16 cellular contexts compared by ENCODE assay signal in the genomic region with DNA sequence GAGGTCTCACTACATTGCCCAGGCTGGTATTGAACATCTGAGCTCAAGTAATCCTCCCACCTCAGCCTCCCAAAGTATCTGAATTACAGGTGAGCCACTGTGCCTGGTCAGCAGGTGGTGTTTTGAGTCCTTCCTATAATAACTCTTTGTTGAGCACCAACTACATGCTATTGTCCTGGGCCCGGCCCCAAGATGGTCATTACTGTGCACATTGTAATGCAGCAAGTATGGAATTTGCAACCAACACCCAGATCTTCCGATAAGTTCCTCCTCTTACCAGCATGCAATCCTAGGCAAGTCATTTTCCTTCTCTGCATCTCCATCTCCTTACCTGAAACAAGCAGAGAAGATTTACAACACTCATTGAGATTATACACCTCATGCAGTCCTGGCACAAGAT.
A peak's percentile ranks its signal among the peaks of the same experiment; 100 is the strongest.
DNase-seq lines count a peak whose midpoint lies in the region; FAIRE-seq and TF ChIP-seq lines count a peak whose summit lies in the region.
"Had no signal": no experiment of that assay in that cellular context is flagged by ENCODE, and none has a peak within 500 bp of the region (broad histone marks: within the 10 kb centered on the region; RNA-seq: fewer than 3 reads in every experiment).

No MANE protein-coding gene starts in this region.

- H3K36me3 ChIP-seq in mammary epithelial cell (ENCODE audit: insufficient read depth, low read length) (no peaks in the 10 kb centered on the region), breast epithelium (no peaks in the 10 kb centered on the region), small intestine (ENCODE audit: control insufficient read depth in 2 of 2, insufficient read depth in 2 of 2, low read length in 2 of 2) (no peaks in the 10 kb centered on the region)

- no peaks in the 10 kb centered on the region for H3K9me3 ChIP-seq in mammary epithelial cell (replicated peaks; ENCODE audit: insufficient read depth, low read length)
- H3K9me3 ChIP-seq in breast epithelium: no peaks in the 10 kb centered on the region
- no peaks in the 10 kb centered on the region for H3K9me3 ChIP-seq in small intestine (ENCODE audit: control insufficient read depth, low read depth)

- H3K4me3 ChIP-seq in mammary epithelial cell (replicated peaks in 1 of 3; ENCODE audit: insufficient read depth in 1 of 3, low read depth in 2 of 3, low read length in 3 of 3) (no peak overlapping the region), breast epithelium (no peak overlapping the region), cardiac fibroblast (replicated peaks in 1 of 2; ENCODE audit: low read depth in 2 of 2, low read length in 2 of 2) (no peak overlapping the region), small intestine (ENCODE audit: low read depth in 1 of 2, low read length in 2 of 2) (no peak overlapping the region)

- H3K9ac ChIP-seq in mammary epithelial cell (ENCODE audit: insufficient read depth, low read length): no peak overlapping the region

- H3K79me2 ChIP-seq in mammary epithelial cell (ENCODE audit: insufficient read depth, low read length): no peaks in the 10 kb centered on the region

- FAIRE-seq in small intestine (lab: Jason Lieb, UNC): no peak

- H3K4me1 ChIP-seq in mammary epithelial cell (ENCODE audit: insufficient read depth, low read length) (peaks cover 15% of the 10 kb centered on the region), breast epithelium (no peaks in the 10 kb centered on the region), small intestine (ENCODE audit: control insufficient read depth in 2 of 2, insufficient read depth in 1 of 2, low read depth in 1 of 2, low read length in 1 of 2) (no peaks in the 10 kb centered on the region)

- no peak overlapping the region for H3K4me2 ChIP-seq in mammary epithelial cell (ENCODE audit: insufficient read depth, low read depth, low read length)

- intact Hi-C loops in mammary epithelial cell (cut with micrococcal nuclease) (loop anchor here (1.0 to 5.0 kb wide), 3 partner anchors 57 to 513 kb away; a partner anchor contains a TSS), breast epithelium (cut with DNase I; ENCODE audit: low total_unique reads) (no loop called here)

- H3K27me3 ChIP-seq in mammary epithelial cell (ENCODE audit: insufficient read depth, low read length): no peaks in the 10 kb centered on the region
- H3K27me3 ChIP-seq in breast epithelium: no peaks in the 10 kb centered on the region
- no peaks in the 10 kb centered on the region for H3K27me3 ChIP-seq in small intestine (ENCODE audit: control insufficient read depth in 2 of 2, insufficient read depth in 2 of 2, low read length in 2 of 2)

- H2AFZ ChIP-seq in mammary epithelial cell (ENCODE audit: low read depth, low read length): no peak overlapping the region

- H3K27ac ChIP-seq in mammary epithelial cell (ENCODE audit: insufficient read depth, low read depth, low read length) (no peak overlapping the region), breast epithelium (no peak overlapping the region), small intestine (ENCODE audit: low read depth in 1 of 2, low read length in 1 of 2) (no peak overlapping the region)
- H3K27ac ChIP-seq: 22Rv1 had no signal

- H4K20me1 ChIP-seq in mammary epithelial cell (ENCODE audit: insufficient read depth, low read length): no peaks in the 10 kb centered on the region

- in situ Hi-C loops in mammary epithelial cell (cut with MboI; ENCODE audit: low sequenced_read_pairs in 2 of 2): no loop called here

- no TSS peak for BruUV-seq in mammary epithelial cell (replicated peaks; lab: Mats Ljungman, UMichigan)

- CTCF ChIA-PET in mammary epithelial cell (lab: Charles Lee; ENCODE audit: low non-redundant PET): interaction anchor here (0.6 kb wide), 1 partner anchor 16 kb away, joined by 20 read pairs; no protein-coding TSS in a partner anchor

- peak; percentile 84 for DNase-seq in mammary epithelial cell
- no peak for DNase-seq in breast epithelium (ENCODE audit: low spot score in 2 of 2)
- DNase-seq in cardiac fibroblast (ENCODE audit: low read depth in 2 of 2): peak; percentile 6 to 26
- DNase-seq in islet precursor cell: peak; percentile 51
- peak; percentile 33 for DNase-seq in small intestine
- no peak for DNase-seq in SIG-M5 treated with dmso at 0.1 percent for 504 hours (lab: John Stamatoyannopoulos, UW; ENCODE audit: unreplicated experiment)
- DNase-seq in OCI-M1 (lab: John Stamatoyannopoulos, UW): no peak
- DNase-seq in NCI-H2081 treated with DMSO at 0.1 percent for 48 hours (lab: John Stamatoyannopoulos, UW): no peak
- DNase-seq: C1 segment of cervical spinal cord, H7, Karpas-422, MM.1S, NCI-H1105 treated with DMSO at 0.1 percent for 48 hours, NCI-H1694 treated with DMSO at 0.1 percent for 48 hours, NCI-H69 had no signal

- no peak for TF ChIP-seq POLR2A in breast epithelium (IDR thresholded peaks at IDR 0.05)

- 76% methylated on average over 2 of the region's 2 CpGs for WGBS in mammary epithelial cell (ENCODE audit: low coverage, missing lambda C conversion rate)
- WGBS in small intestine, 3 donors: 50 to 77% (median 59%) methylated on average over 2 of the region's 2 CpGs

- dilution Hi-C loops in mammary epithelial cell (cut with HindIII; ENCODE audit: low sequenced_read_pairs): no loop called here

- TF ChIP-seq CTCF in mammary epithelial cell (conservative IDR thresholded peaks at IDR 0.05 in 1 of 2, IDR thresholded peaks at IDR 0.05 in 1 of 2; ENCODE audit: extremely low read depth in 1 of 2, insufficient read depth in 1 of 2, low read depth in 1 of 2, low read length in 2 of 2): peak in 1 of 2 donors; percentile 30
- no peak for TF ChIP-seq CTCF in breast epithelium (IDR thresholded peaks at IDR 0.05)
- no peak for TF ChIP-seq CTCF in cardiac fibroblast (IDR thresholded peaks at IDR 0.05; ENCODE audit: low read depth, low read length)

Comparison
In these comparisons a context has a peak if more than half of its experiments do, and no peak if none do; other contexts are left out.
1. DNase-seq: peak in mammary epithelial cell (single experiment), cardiac fibroblast (2 of 2), islet precursor cell (single experiment) and small intestine (single experiment); none in breast epithelium (0 of 2), SIG-M5 treated with dmso at 0.1 percent for 504 hours (single experiment), OCI-M1 (single experiment) and NCI-H2081 treated with DMSO at 0.1 percent for 48 hours (single experiment).